In the genomic region with DNA sequence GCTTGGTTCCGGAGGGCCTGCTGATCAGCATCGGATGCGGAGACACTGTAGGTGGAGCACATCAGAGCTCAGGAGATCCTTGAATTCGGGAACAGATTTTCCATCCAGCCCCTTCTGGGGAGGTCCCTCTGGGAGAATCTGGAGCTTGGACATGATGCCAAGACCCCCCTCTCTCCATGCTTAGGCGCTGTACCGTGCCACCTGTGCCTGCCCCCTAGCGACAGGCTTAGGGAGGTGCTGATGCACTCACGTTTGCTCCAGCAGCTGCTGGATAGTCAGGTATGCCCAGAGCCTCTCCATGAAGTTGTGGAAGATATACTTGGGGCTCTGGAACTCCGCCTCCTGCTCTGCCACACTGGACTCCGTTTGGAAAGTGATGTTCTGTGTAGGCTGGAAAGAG, we compare ENCODE assay signal across 8 cellular contexts. TPM values are rescaled to one million over a fixed set of nuclear protein-coding genes. Genes with fewer than 3 reads are reported as not detected.
DNase-seq lines count a peak whose midpoint lies in the region; ATAC-seq and TF ChIP-seq lines count a peak whose summit lies in the region.

No MANE protein-coding gene starts in this region.

- H3K36me3 ChIP-seq in neural cell (ENCODE audit: insufficient read depth, low read length) = no peaks in the 10 kb centered on the region

- no peak for TF ChIP-seq EP300 in neural cell (conservative IDR thresholded peaks at IDR 0.05; ENCODE audit: poor library complexity, severe bottlenecking)

- no peaks in the 10 kb centered on the region for H4K20me1 ChIP-seq in neural cell (ENCODE audit: insufficient read depth)

- H3K9ac ChIP-seq in neural cell (ENCODE audit: low read length) = no peak overlapping the region

- H3K4me3 Mint-ChIP-seq in brain = no peak overlapping the region

- H3K9me3 ChIP-seq in neural cell (ENCODE audit: low read length) = no peaks in the 10 kb centered on the region

- TF ChIP-seq CTCF in LNCaP clone FGC (IDR thresholded peaks at IDR 0.05; ENCODE audit: control insufficient read depth, extremely low read depth, insufficient read depth) (peak; percentile 74), brain (conservative IDR thresholded peaks at IDR 0.05) (peak; percentile 28 to 59), neural cell (IDR thresholded peaks at IDR 0.05; ENCODE audit: poor library complexity, severe bottlenecking) (peak; percentile 25)

- no peaks in the 10 kb centered on the region for H3K79me2 ChIP-seq in neural cell (replicated peaks; ENCODE audit: insufficient read depth, low read length)

- no peak overlapping the region for H3K4me3 ChIP-seq in LNCaP clone FGC (ENCODE audit: low read depth, low read length)
- no peak overlapping the region for H3K4me3 ChIP-seq in neural cell (ENCODE audit: low read length)

- H3K27ac ChIP-seq in neural cell (ENCODE audit: low read length) = no peak overlapping the region

- intact Hi-C loops in posterior cingulate gyrus (cut with DNase I) = no loop called here

- H3K9me3 Mint-ChIP-seq in brain = no peaks in the 10 kb centered on the region

- H3K27ac Mint-ChIP-seq in brain = peak overlapping the region in 1 of 5 experiments; percentile 30

- H3F3A ChIP-seq in neural cell (ENCODE audit: insufficient read depth, low read length, poor library complexity, severe bottlenecking) = no peaks in the 10 kb centered on the region

- no peaks in the 10 kb centered on the region for H3K9me2 ChIP-seq in neural cell (ENCODE audit: insufficient read depth, low read length)

- H3K27me3 Mint-ChIP-seq in brain = peaks cover 4% of the 10 kb centered on the region

- H3K4me1 Mint-ChIP-seq in brain = peaks cover 6% of the 10 kb centered on the region

- H3K36me3 Mint-ChIP-seq in brain = no peaks in the 10 kb centered on the region

- no peaks in the 10 kb centered on the region for H3K27me3 ChIP-seq in neural cell (ENCODE audit: insufficient read depth, low read depth, low read length)

- TF ChIP-seq RAD21 in neural cell (conservative IDR thresholded peaks at IDR 0.05) = no peak

- peak; percentile 19 to 63 for DNase-seq in NCI-H526 (lab: John Stamatoyannopoulos, UW)
- DNase-seq in NCI-H526 treated with DMSO at 0.1 percent for 48 hours (lab: John Stamatoyannopoulos, UW) = no peak
- DNase-seq in LNCaP clone FGC (ENCODE audit: low read depth) = no peak
- no peak for DNase-seq in posterior cingulate gyrus

- ATAC-seq in HG03139 (IDR thresholded peaks at IDR 0.05; ENCODE audit: unreplicated experiment) (no peak), GM21529 (IDR thresholded peaks at IDR 0.05; ENCODE audit: unreplicated experiment) (no peak)

- H3K4me2 ChIP-seq in neural cell (ENCODE audit: low read length) = no peak overlapping the region

- H2AFZ ChIP-seq in neural cell (ENCODE audit: low read depth, low read length) = no peak overlapping the region

TF ChIP-seq in neural cell, 6 proteins besides CTCF, POLR2A, EP300 and RAD21:
- no peak for TF ChIP-seq POLR2AphosphoS5 (IDR thresholded peaks at IDR 0.05)
- TF ChIP-seq, protein P1, sequence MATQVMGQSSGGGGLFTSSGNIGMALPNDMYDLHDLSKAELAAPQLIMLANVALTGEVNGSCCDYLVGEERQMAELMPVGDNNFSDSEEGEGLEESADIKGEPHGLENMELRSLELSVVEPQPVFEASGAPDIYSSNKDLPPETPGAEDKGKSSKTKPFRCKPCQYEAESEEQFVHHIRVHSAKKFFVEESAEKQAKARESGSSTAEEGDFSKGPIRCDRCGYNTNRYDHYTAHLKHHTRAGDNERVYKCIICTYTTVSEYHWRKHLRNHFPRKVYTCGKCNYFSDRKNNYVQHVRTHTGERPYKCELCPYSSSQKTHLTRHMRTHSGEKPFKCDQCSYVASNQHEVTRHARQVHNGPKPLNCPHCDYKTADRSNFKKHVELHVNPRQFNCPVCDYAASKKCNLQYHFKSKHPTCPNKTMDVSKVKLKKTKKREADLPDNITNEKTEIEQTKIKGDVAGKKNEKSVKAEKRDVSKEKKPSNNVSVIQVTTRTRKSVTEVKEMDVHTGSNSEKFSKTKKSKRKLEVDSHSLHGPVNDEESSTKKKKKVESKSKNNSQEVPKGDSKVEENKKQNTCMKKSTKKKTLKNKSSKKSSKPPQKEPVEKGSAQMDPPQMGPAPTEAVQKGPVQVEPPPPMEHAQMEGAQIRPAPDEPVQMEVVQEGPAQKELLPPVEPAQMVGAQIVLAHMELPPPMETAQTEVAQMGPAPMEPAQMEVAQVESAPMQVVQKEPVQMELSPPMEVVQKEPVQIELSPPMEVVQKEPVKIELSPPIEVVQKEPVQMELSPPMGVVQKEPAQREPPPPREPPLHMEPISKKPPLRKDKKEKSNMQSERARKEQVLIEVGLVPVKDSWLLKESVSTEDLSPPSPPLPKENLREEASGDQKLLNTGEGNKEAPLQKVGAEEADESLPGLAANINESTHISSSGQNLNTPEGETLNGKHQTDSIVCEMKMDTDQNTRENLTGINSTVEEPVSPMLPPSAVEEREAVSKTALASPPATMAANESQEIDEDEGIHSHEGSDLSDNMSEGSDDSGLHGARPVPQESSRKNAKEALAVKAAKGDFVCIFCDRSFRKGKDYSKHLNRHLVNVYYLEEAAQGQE (IDR thresholded peaks at IDR 0.05; ENCODE audit: borderline replicate concordance) = no peak
- no peak for TF ChIP-seq SMC3 (conservative IDR thresholded peaks at IDR 0.05; ENCODE audit: poor library complexity)
- no peak for TF ChIP-seq TAF1 (IDR thresholded peaks at IDR 0.05; ENCODE audit: low read depth)

RNA-seq across cellular contexts. Expression of a gene that starts 9.7 kb away (rescaled TPM):
- 0.46 TPM for polyA plus RNA-seq in brain (ENCODE audit: insufficient read depth, low read depth, low replicate concordance)
- 16.3 and 29.5 TPM in 2 replicates for polyA plus RNA-seq in neural cell
- polyA minus RNA-seq in neural cell = 18.9 and 20.7 TPM in 2 replicates

RNA-seq across cellular contexts. Expression of a gene that starts 14.1 kb away (rescaled TPM):
- polyA plus RNA-seq in brain (ENCODE audit: insufficient read depth, low read depth, low replicate concordance) (25.5 TPM), neural cell (not detected in 2 replicates)
- not detected in 2 replicates for polyA minus RNA-seq in neural cell

RNA-seq across cellular contexts. Expression of a gene that starts 26.1 kb away (rescaled TPM):
- polyA plus RNA-seq in brain (ENCODE audit: insufficient read depth, low read depth, low replicate concordance) (0.54 TPM), neural cell (not detected in 2 replicates)
- polyA minus RNA-seq in neural cell = not detected in 2 replicates

RNA-seq across cellular contexts. Expression of a gene that starts 43.3 kb away (rescaled TPM):
- polyA plus RNA-seq in brain (ENCODE audit: insufficient read depth, low read depth, low replicate concordance) (not detected), neural cell (not detected in 2 replicates)
- not detected in 2 replicates for polyA minus RNA-seq in neural cell

RNA-seq across cellular contexts. Expression of a gene that starts 50.0 kb away (rescaled TPM):
- polyA plus RNA-seq in brain (ENCODE audit: insufficient read depth, low read depth, low replicate concordance) (4.6 TPM), neural cell (29.0 and 45.6 TPM in 2 replicates)
- polyA minus RNA-seq in neural cell = 66.0 and 71.8 TPM in 2 replicates

Comparison
In these comparisons a context has a peak if more than half of its experiments do, and no peak if none do; other contexts are left out.
1. DNase-seq: peak in NCI-H526 (2 of 2); none in NCI-H526 treated with DMSO at 0.1 percent for 48 hours (single experiment), LNCaP clone FGC (single experiment) and posterior cingulate gyrus (0 of 10).
2. RNA of a gene that starts 9.7 kb away (polyA plus RNA-seq): 16.3 to 29.5 TPM in neural cell; 0.46 TPM in brain (single experiment); every median in the first group is over 10 times any median in the second.
3. RNA of a gene that starts 14.1 kb away (polyA plus RNA-seq): 25.5 TPM in brain (single experiment); not detected in neural cell; every median in the first group is over 10 times any median in the second.
4. Peak in every context shown above with its lines, with median percentiles within 50 percentile points of each other: CTCF ChIP-seq.